In the genomic region with DNA sequence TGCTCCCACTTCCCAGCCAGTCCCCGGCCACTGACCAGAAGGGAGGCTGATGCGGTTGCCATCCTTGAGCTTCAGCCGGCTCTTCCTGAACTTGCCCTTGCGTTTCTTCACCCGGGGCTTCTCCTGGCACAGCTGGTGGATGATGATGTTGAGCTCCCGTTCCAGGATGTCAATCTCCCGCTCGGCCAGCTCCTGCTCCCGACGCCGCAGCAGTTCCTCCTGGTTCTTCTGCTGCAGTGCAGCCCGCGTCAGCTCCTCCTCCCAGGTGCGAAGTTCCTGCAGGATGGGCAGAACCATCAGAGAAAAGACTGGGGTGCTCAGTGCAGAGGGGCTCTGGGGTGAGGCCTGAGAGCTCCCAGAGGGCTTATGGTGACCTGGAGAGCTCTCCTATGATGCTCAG, we compare ENCODE assay signal across 18 cellular contexts.
DNase-seq lines count a peak whose midpoint lies in the region; ATAC-seq and TF ChIP-seq lines count a peak whose summit lies in the region.
"Had no signal": no experiment of that assay in that cellular context is flagged by ENCODE, and none has a peak within 500 bp of the region (broad histone marks: within the 10 kb centered on the region; RNA-seq: fewer than 3 reads in every experiment).

No MANE protein-coding gene starts in this region.

- intact Hi-C loops in lower lobe of right lung (cut with DNase I): no loop called here

- H3K27me3 ChIP-seq in GM23338 (ENCODE audit: insufficient read depth) (no peaks in the 10 kb centered on the region), lower lobe of right lung (ENCODE audit: low read depth) (no peaks in the 10 kb centered on the region)
- H3K27me3 ChIP-seq: BE2C, BLaER1 had no signal

- 0 out of 2 replicates have a peak overlapping the region, but pooled peaks have one; percentile 39 for H3K27ac ChIP-seq in GM23338 (ENCODE audit: low read depth)
- peak overlapping the region; percentile 18; the same call in 1 of the 2 replicates for H3K27ac ChIP-seq in RWPE1
- no peak overlapping the region for H3K27ac ChIP-seq in lower lobe of right lung
- H3K27ac ChIP-seq: 22Rv1, A549, BLaER1 had no signal

- H3K79me2 ChIP-seq in GM23338 (replicated peaks; ENCODE audit: insufficient read depth): no peaks in the 10 kb centered on the region

- POLR2A ChIA-PET in RWPE1 (lab: Yijun Ruan, JAX; ENCODE audit: low non-redundant PET): no interaction called here

- H3K9me2 ChIP-seq in GM23338 (ENCODE audit: insufficient read depth): no peaks in the 10 kb centered on the region

- peaks cover 4% of the 10 kb centered on the region for H3K27me3 Mint-ChIP-seq in GM23338 (ENCODE audit: insufficient read depth, low read depth, poor library complexity)
- H3K27me3 Mint-ChIP-seq in nephron progenitor cell (ENCODE audit: low read depth, poor library complexity): no peaks in the 10 kb centered on the region
- H3K27me3 Mint-ChIP-seq: CD4-positive, alpha-beta T cell had no signal

- no peak for TF ChIP-seq CTCF in GM23338 (conservative IDR thresholded peaks at IDR 0.05; ENCODE audit: low read depth in 2 of 2)
- no peak for TF ChIP-seq CTCF in RWPE1 (conservative IDR thresholded peaks at IDR 0.05; ENCODE audit: low read depth)
- TF ChIP-seq CTCF in nephron progenitor cell (IDR thresholded peaks at IDR 0.05): no peak
- no peak for TF ChIP-seq CTCF in lower lobe of right lung (IDR thresholded peaks at IDR 0.05)

- 0 out of 2 replicates have a peak, but pooled peaks cover 3% of the 10 kb centered on the region for H3F3A ChIP-seq in GM23338 (replicated peaks; ENCODE audit: low read depth)

- H3K36me3 ChIP-seq in GM23338 (ENCODE audit: insufficient read depth): peaks cover 29% of the 10 kb centered on the region; the same call in 1 of the 2 replicates
- peaks cover 18% of the 10 kb centered on the region for H3K36me3 ChIP-seq in lower lobe of right lung
- H3K36me3 ChIP-seq: BE2C, BLaER1 had no signal

- H3K4me1 ChIP-seq in GM23338 (ENCODE audit: insufficient read depth) (no peaks in the 10 kb centered on the region), lower lobe of right lung (no peaks in the 10 kb centered on the region)
- H3K4me1 ChIP-seq: BE2C had no signal

- no peak overlapping the region for H2AFZ ChIP-seq in GM23338

- H4K20me1 ChIP-seq in GM23338 (replicated peaks; ENCODE audit: insufficient read depth): peaks cover 7% of the 10 kb centered on the region; the same call in 1 of the 2 replicates
- H4K20me1 ChIP-seq: BLaER1 had no signal

- H3K4me3 Mint-ChIP-seq in GM23338 (no peak overlapping the region), nephron progenitor cell (no peak overlapping the region)
- H3K4me3 Mint-ChIP-seq: CD14-positive monocyte; CD4-positive, alpha-beta T cell; CD8-positive, alpha-beta T cell had no signal

- no peak for ATAC-seq in GM23338
- ATAC-seq in lower lobe of right lung: no peak
- ATAC-seq: A549; CD8-positive, alpha-beta T cell had no signal

- DNase-seq in GM23338 (ENCODE audit: low spot score): no peak
- no peak for DNase-seq in RWPE1 (ENCODE audit: low spot score)
- DNase-seq in nephron progenitor cell: no peak
- DNase-seq in AML-193 (lab: John Stamatoyannopoulos, UW): no peak
- no peak for DNase-seq in CD1c-positive myeloid dendritic cell (ENCODE audit: extremely low spot score)
- no peak for DNase-seq in lower lobe of right lung
- DNase-seq: BE2C; C1 segment of cervical spinal cord; Caco-2; Calu3; CD4-positive, alpha-beta T cell; CD8-positive, alpha-beta T cell; DMS79 treated with DMSO at 0.1 percent for 48 hours; GF-D8 had no signal

- no peak overlapping the region for H3K4me2 ChIP-seq in GM23338
- H3K4me2 ChIP-seq: A549, BLaER1 had no signal

- H3K4me3 ChIP-seq in GM23338 (no peak overlapping the region), lower lobe of right lung (no peak overlapping the region)
- H3K4me3 ChIP-seq: A549, BLaER1 had no signal

- H3K4me1 Mint-ChIP-seq in GM23338: no peaks in the 10 kb centered on the region
- H3K4me1 Mint-ChIP-seq in nephron progenitor cell: peaks cover 10% of the 10 kb centered on the region
- H3K4me1 Mint-ChIP-seq: CD14-positive monocyte had no signal

- CTCF ChIA-PET in RWPE1 (lab: Yijun Ruan, JAX): no interaction called here

- H3K9me3 ChIP-seq in lower lobe of right lung: no peaks in the 10 kb centered on the region
- H3K9me3 ChIP-seq: A549, BE2C, BLaER1, Caco-2 had no signal

- no peaks in the 10 kb centered on the region; the same call in 2 of the 3 replicates for H3K9me3 Mint-ChIP-seq in GM23338
- no peaks in the 10 kb centered on the region for H3K9me3 Mint-ChIP-seq in nephron progenitor cell
- H3K9me3 Mint-ChIP-seq: CD4-positive, alpha-beta T cell; CD8-positive, alpha-beta T cell had no signal

- peak overlapping the region; percentile 82; the same call in 1 of the 2 replicates for H3K27ac Mint-ChIP-seq in GM23338
- H3K27ac Mint-ChIP-seq in nephron progenitor cell: peak overlapping the region; percentile 82
- H3K27ac Mint-ChIP-seq: CD14-positive monocyte; CD4-positive, alpha-beta T cell; CD8-positive, alpha-beta T cell had no signal

- peaks cover 34% of the 10 kb centered on the region for H3K36me3 Mint-ChIP-seq in GM23338 (ENCODE audit: low read depth)
- H3K36me3 Mint-ChIP-seq in nephron progenitor cell (ENCODE audit: low read depth): peaks cover 35% of the 10 kb centered on the region
- H3K36me3 Mint-ChIP-seq: CD14-positive monocyte had no signal

TF ChIP-seq in GM23338, 12 proteins besides CTCF, POLR2A, EP300 and RAD21:
- TF ChIP-seq NANOG (IDR thresholded peaks at IDR 0.05; ENCODE audit: borderline replicate concordance) (no peak), POLR2AphosphoS5 (IDR thresholded peaks at IDR 0.05; ENCODE audit: low read depth) (no peak), STAT1 (IDR thresholded peaks at IDR 0.05; ENCODE audit: unreplicated experiment) (no peak)
- TF ChIP-seq, protein P1, sequence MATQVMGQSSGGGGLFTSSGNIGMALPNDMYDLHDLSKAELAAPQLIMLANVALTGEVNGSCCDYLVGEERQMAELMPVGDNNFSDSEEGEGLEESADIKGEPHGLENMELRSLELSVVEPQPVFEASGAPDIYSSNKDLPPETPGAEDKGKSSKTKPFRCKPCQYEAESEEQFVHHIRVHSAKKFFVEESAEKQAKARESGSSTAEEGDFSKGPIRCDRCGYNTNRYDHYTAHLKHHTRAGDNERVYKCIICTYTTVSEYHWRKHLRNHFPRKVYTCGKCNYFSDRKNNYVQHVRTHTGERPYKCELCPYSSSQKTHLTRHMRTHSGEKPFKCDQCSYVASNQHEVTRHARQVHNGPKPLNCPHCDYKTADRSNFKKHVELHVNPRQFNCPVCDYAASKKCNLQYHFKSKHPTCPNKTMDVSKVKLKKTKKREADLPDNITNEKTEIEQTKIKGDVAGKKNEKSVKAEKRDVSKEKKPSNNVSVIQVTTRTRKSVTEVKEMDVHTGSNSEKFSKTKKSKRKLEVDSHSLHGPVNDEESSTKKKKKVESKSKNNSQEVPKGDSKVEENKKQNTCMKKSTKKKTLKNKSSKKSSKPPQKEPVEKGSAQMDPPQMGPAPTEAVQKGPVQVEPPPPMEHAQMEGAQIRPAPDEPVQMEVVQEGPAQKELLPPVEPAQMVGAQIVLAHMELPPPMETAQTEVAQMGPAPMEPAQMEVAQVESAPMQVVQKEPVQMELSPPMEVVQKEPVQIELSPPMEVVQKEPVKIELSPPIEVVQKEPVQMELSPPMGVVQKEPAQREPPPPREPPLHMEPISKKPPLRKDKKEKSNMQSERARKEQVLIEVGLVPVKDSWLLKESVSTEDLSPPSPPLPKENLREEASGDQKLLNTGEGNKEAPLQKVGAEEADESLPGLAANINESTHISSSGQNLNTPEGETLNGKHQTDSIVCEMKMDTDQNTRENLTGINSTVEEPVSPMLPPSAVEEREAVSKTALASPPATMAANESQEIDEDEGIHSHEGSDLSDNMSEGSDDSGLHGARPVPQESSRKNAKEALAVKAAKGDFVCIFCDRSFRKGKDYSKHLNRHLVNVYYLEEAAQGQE (IDR thresholded peaks at IDR 0.05; ENCODE audit: unreplicated experiment): no peak
